Comparison of ENCODE assay signal across 36 cellular contexts in the genomic region with DNA sequence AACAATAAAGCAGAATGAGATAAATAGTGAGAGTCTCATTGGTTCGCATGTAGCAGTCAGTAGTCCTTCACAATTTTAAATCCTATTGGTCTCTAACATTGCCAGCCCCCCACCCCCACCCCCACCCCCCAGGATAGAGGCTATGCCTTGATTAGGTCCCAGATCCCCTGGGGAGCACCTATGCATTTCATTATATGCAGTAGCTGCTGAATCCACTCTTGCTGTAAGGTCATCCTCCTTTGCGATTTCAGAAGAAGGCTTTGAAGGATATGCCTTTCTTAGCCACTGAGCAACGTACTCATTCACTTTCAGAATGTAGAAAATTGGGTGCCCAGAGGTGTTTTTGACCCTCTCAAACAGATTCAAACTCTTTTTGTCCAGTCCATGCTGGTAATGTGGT.
"Had no signal": no experiment of that assay in that cellular context is flagged by ENCODE, and none has a peak within 500 bp of the region (broad histone marks: within the 10 kb centered on the region; RNA-seq: fewer than 3 reads in every experiment).

No MANE protein-coding gene starts in this region.

- H3K27ac ChIP-seq: adrenal gland, body of pancreas, brain microvascular endothelial cell, breast epithelium, WERI-Rb-1 had no signal

- H3K36me3 Mint-ChIP-seq: activated CD4-positive, alpha-beta memory T cell treated with anti-CD3 and anti-CD28 coated beads for 36 hours; activated naive CD4-positive, alpha-beta T cell treated with anti-CD3 and anti-CD28 coated beads, Interleukin-2, amount 50 U/mL, for 72 hours; activated naive CD8-positive, alpha-beta T cell treated with anti-CD3 and anti-CD28 coated beads for 36 hours had no signal

- DNase-seq: activated B cell treated with CpG ODN at 0.5 μM for 24 hours; activated CD4-positive, alpha-beta memory T cell treated with anti-CD3 and anti-CD28 coated beads for 36 hours; activated CD4-positive, alpha-beta T cell treated with anti-CD3 and anti-CD28 coated beads for 4 hours; activated CD4-positive, alpha-beta T cell treated with anti-CD3 and anti-CD28 coated beads, Interleukin-2, amount 10 ng/mL, durations not matched to agents 24 days and 14 days; activated CD4-positive, alpha-beta T cell treated with anti-CD3 and anti-CD28 coated beads, Interleukin-2, amount 50 U/mL, for 1 hour; activated CD4-positive, alpha-beta T cell treated with anti-CD3 and anti-CD28 coated beads, Interleukin-2, amount 50 U/mL, for 4 hours; activated CD4-positive, CD25-positive, alpha-beta regulatory T cell treated with anti-CD3 and anti-CD28 coated beads, Interleukin-2, amount 50 U/mL, for 72 hours; activated CD8-positive, alpha-beta memory T cell treated with anti-CD3 and anti-CD28 coated beads, Interleukin-2, amount 50 U/mL, for 4 hours; activated CD8-positive, alpha-beta T cell treated with anti-CD3 and anti-CD28 coated beads for 36 hours; activated effector memory CD4-positive, alpha-beta T cell treated with anti-CD3 and anti-CD28 coated beads, Interleukin-2, amount 50 U/mL, for 16 hours; activated gamma-delta T cell treated with Interleukin-2 at 50 U/mL for 16 hours; activated naive CD4-positive, alpha-beta T cell; activated naive CD4-positive, alpha-beta T cell treated with anti-CD3 and anti-CD28 coated beads for 36 hours; activated naive CD4-positive, alpha-beta T cell treated with anti-CD3 and anti-CD28 coated beads, Interleukin-2, amount 50 U/mL, for 16 hours; activated naive CD8-positive, alpha-beta T cell treated with anti-CD3 and anti-CD28 coated beads for 36 hours; activated T-cell treated with anti-CD3 and anti-CD28 coated beads for 4 hours; activated T-cell treated with anti-CD3 and anti-CD28 coated beads, Interleukin-2, amount 50 U/mL, for 1 hour; activated T-cell treated with anti-CD3 and anti-CD28 coated beads, Interleukin-2, amount 50 U/mL, for 4 hours; activated T-cell treated with anti-CD3 and anti-CD28 coated beads, Interleukin-2, amount 50 U/mL, for 72 hours; adrenal gland; amniotic stem cell; aorta; body of pancreas; brain microvascular endothelial cell; central memory CD4-positive, alpha-beta T cell; SW 1271; T-helper 1 cell; T-helper 2 cell; T-helper 9 cell; WERI-Rb-1 had no signal

- H3K27me3 Mint-ChIP-seq: activated B cell treated with CpG ODN at 0.5 μM for 24 hours; activated CD4-positive, alpha-beta memory T cell treated with anti-CD3 and anti-CD28 coated beads for 36 hours; activated CD8-positive, alpha-beta T cell treated with anti-CD3 and anti-CD28 coated beads for 36 hours; activated naive CD8-positive, alpha-beta T cell treated with anti-CD3 and anti-CD28 coated beads for 36 hours had no signal

- H3K36me3 ChIP-seq: adrenal gland, brain microvascular endothelial cell, breast epithelium, WERI-Rb-1 had no signal

- H3K4me1 Mint-ChIP-seq: activated B cell treated with CpG ODN at 0.5 μM for 24 hours; activated CD4-positive, alpha-beta T cell treated with anti-CD3 and anti-CD28 coated beads, Interleukin-2, amount 10 ng/mL, durations not matched to agents 24 days and 14 days; activated naive CD8-positive, alpha-beta T cell treated with anti-CD3 and anti-CD28 coated beads for 36 hours; activated T-helper 17 cell treated with anti-CD3 and anti-CD28 coated beads, Interleukin-2, amount 50 U/mL, for 72 hours had no signal

- H3K4me3 ChIP-seq: adrenal gland, body of pancreas, breast epithelium had no signal

- H3K27me3 ChIP-seq: adrenal gland, body of pancreas, brain microvascular endothelial cell, breast epithelium had no signal

- ATAC-seq: activated CD8-positive, alpha-beta T cell treated with anti-CD3 and anti-CD28 coated beads for 36 hours; activated naive CD4-positive, alpha-beta T cell treated with anti-CD3 and anti-CD28 coated beads, Interleukin-2, amount 50 U/mL, for 72 hours; activated T-cell treated with anti-CD3 and anti-CD28 coated beads, Interleukin-2, amount 50 U/mL, for 4 hours; activated T-cell treated with anti-CD3 and anti-CD28 coated beads, Interleukin-2, amount 50 U/mL, for 72 hours; activated T-helper 17 cell treated with anti-CD3 and anti-CD28 coated beads, Interleukin-2, amount 50 U/mL, for 72 hours; body of pancreas had no signal

- H3K9me3 Mint-ChIP-seq: activated CD4-positive, alpha-beta memory T cell treated with anti-CD3 and anti-CD28 coated beads for 36 hours; activated CD8-positive, alpha-beta T cell treated with anti-CD3 and anti-CD28 coated beads for 36 hours; activated naive CD8-positive, alpha-beta T cell treated with anti-CD3 and anti-CD28 coated beads for 36 hours; activated T-helper 1 cell treated with anti-CD3 and anti-CD28 coated beads, Interleukin-12 subunit alpha, Interleukin-12 subunit beta, Interleukin-2, Interleukin-4 antibody, amounts not matched to agents 30 ng/mL and 10 ng/mL and 1 ng/mL, durations not matched to agents 14 hours and 24 hours and 36 hours; T-helper 1 cell treated with Interleukin-12 subunit alpha and Interleukin-12 subunit beta and Interleukin-4 antibody, amounts not matched to agents 30 μg/mL and 1 μg/mL, for 36 hours had no signal

- H3K4me3 Mint-ChIP-seq: activated B cell treated with CpG ODN at 0.5 μM for 24 hours; activated CD4-positive, alpha-beta memory T cell treated with anti-CD3 and anti-CD28 coated beads for 36 hours; activated CD4-positive, alpha-beta T cell treated with anti-CD3 and anti-CD28 coated beads, Interleukin-2, amount 10 ng/mL, durations not matched to agents 24 days and 14 days; activated CD8-positive, alpha-beta T cell treated with anti-CD3 and anti-CD28 coated beads for 36 hours; activated naive CD4-positive, alpha-beta T cell treated with anti-CD3 and anti-CD28 coated beads for 36 hours; activated naive CD8-positive, alpha-beta T cell treated with anti-CD3 and anti-CD28 coated beads for 36 hours; activated T-cell treated with anti-CD3 and anti-CD28 coated beads, Interleukin-2, amount 50 U/mL, for 4 hours; activated T-cell treated with anti-CD3 and anti-CD28 coated beads, Interleukin-2, amount 50 U/mL, for 72 hours; activated T-helper 1 cell treated with anti-CD3 and anti-CD28 coated beads, Interleukin-12 subunit alpha, Interleukin-12 subunit beta, Interleukin-2, Interleukin-4 antibody, amounts not matched to agents 30 ng/mL and 10 ng/mL and 1 ng/mL, durations not matched to agents 14 hours and 24 hours and 36 hours; activated T-helper 17 cell treated with anti-CD3 and anti-CD28 coated beads, Interleukin-2, amount 50 U/mL, for 72 hours; T-helper 1 cell treated with Interleukin-12 subunit alpha and Interleukin-12 subunit beta and Interleukin-4 antibody, amounts not matched to agents 30 μg/mL and 1 μg/mL, for 36 hours; T-helper 2 cell treated with Interferon-gamma antibody and Interleukin-4, amounts not matched to agents 5 μg/mL and 100 μg/mL, for 36 hours had no signal

- H3K9me3 ChIP-seq: adrenal gland, body of pancreas, breast epithelium had no signal

- H3K27ac Mint-ChIP-seq: activated B cell treated with CpG ODN at 0.5 μM for 24 hours; activated CD4-positive, alpha-beta memory T cell treated with anti-CD3 and anti-CD28 coated beads for 36 hours; activated CD4-positive, alpha-beta T cell treated with anti-CD3 and anti-CD28 coated beads, Interleukin-2, amount 10 ng/mL, durations not matched to agents 24 days and 14 days; activated CD8-positive, alpha-beta T cell treated with anti-CD3 and anti-CD28 coated beads for 36 hours; activated naive CD4-positive, alpha-beta T cell treated with anti-CD3 and anti-CD28 coated beads for 36 hours; activated naive CD4-positive, alpha-beta T cell treated with anti-CD3 and anti-CD28 coated beads, Interleukin-2, amount 50 U/mL, for 72 hours; activated naive CD8-positive, alpha-beta T cell treated with anti-CD3 and anti-CD28 coated beads for 36 hours; activated T-cell treated with anti-CD3 and anti-CD28 coated beads, Interleukin-2, amount 50 U/mL, for 72 hours; activated T-helper 1 cell treated with anti-CD3 and anti-CD28 coated beads, Interleukin-12 subunit alpha, Interleukin-12 subunit beta, Interleukin-2, Interleukin-4 antibody, amounts not matched to agents 30 ng/mL and 10 ng/mL and 1 ng/mL, durations not matched to agents 14 hours and 24 hours and 36 hours; activated T-helper 17 cell treated with anti-CD3 and anti-CD28 coated beads, Interleukin-2, amount 50 U/mL, for 72 hours; T-helper 1 cell treated with Interleukin-12 subunit alpha and Interleukin-12 subunit beta and Interleukin-4 antibody, amounts not matched to agents 30 μg/mL and 1 μg/mL, for 36 hours; T-helper 2 cell treated with Interferon-gamma antibody and Interleukin-4, amounts not matched to agents 5 μg/mL and 100 μg/mL, for 36 hours had no signal

- H3K4me1 ChIP-seq: adrenal gland, body of pancreas, breast epithelium had no signal
